ENCODE assay signal across 9 cellular contexts in genomic region chrX:8783100-8784098, GRCh38.
A peak's percentile ranks its signal among the peaks of the same experiment; 100 is the strongest.
DNase-seq lines count a peak whose midpoint lies in the region; ATAC-seq and TF ChIP-seq lines count a peak whose summit lies in the region.
"Had no signal": no experiment of that assay in that cellular context is flagged by ENCODE, and none has a peak within 500 bp of the region (broad histone marks: within the 10 kb centered on the region; RNA-seq: fewer than 3 reads in every experiment).

No MANE protein-coding gene starts in this region.

- H3K36me3 ChIP-seq in iPS DF 6.9 (ENCODE audit: control insufficient read depth, insufficient read depth, low read length): no peaks in the 10 kb centered on the region

- DNase-seq in LNCaP clone FGC (ENCODE audit: low read depth) (no peak), iPS DF 6.9 (ENCODE audit: low read depth, low spot score) (peak; percentile 33), hepatic stellate cell (ENCODE audit: low spot score) (no peak), GOT3 (lab: John Stamatoyannopoulos, UW) (no peak), DMS79 treated with DMSO at 0.1 percent for 48 hours (lab: John Stamatoyannopoulos, UW) (no peak)
- peak; percentile 68 for DNase-seq in activated effector memory CD4-positive, alpha-beta T cell treated with anti-CD3 and anti-CD28 coated beads, Interleukin-2, amount 50 U/mL, for 16 hours
- peak in 5 of 6 experiments; percentile 1 to 51 (median 7) for DNase-seq in stimulated activated naive CD4-positive, alpha-beta T cell (lab: John Stamatoyannopoulos, UW)

- H3K27ac ChIP-seq in iPS DF 6.9 (ENCODE audit: low read length): no peak overlapping the region
- H3K27ac ChIP-seq: SK-N-MC had no signal

- TF ChIP-seq CTCF in LNCaP clone FGC (IDR thresholded peaks at IDR 0.05; ENCODE audit: control insufficient read depth, extremely low read depth, insufficient read depth): peak; percentile 78

- H3K27me3 ChIP-seq in iPS DF 6.9 (ENCODE audit: control insufficient read depth, insufficient read depth, low read length): no peaks in the 10 kb centered on the region

- no CpG with 5 or more reads among the region's 51 CpGs for WGBS in iPS DF 6.9 (ENCODE audit: insufficient coverage, insufficient read length)

- H3K4me3 ChIP-seq in LNCaP clone FGC (ENCODE audit: low read depth, low read length) (no peak overlapping the region), iPS DF 6.9 (ENCODE audit: low read length) (no peak overlapping the region)
- H3K4me3 ChIP-seq: SK-N-MC had no signal

- H3K4me1 ChIP-seq in iPS DF 6.9 (ENCODE audit: control insufficient read depth, insufficient read depth, low read length): no peaks in the 10 kb centered on the region

- H3K9me3 ChIP-seq in iPS DF 6.9 (ENCODE audit: control insufficient read depth, insufficient read depth, low read length): no peaks in the 10 kb centered on the region

- ATAC-seq in GM18520 (IDR thresholded peaks at IDR 0.05; ENCODE audit: unreplicated experiment): peak; percentile 50

Comparison
In these comparisons a context has a peak if more than half of its experiments do, and no peak if none do; other contexts are left out.
1. DNase-seq: peak in activated effector memory CD4-positive, alpha-beta T cell treated with anti-CD3 and anti-CD28 coated beads, Interleukin-2, amount 50 U/mL, for 16 hours (single experiment), iPS DF 6.9 (single experiment) and stimulated activated naive CD4-positive, alpha-beta T cell (5 of 6); none in LNCaP clone FGC (single experiment), hepatic stellate cell (single experiment), GOT3 (single experiment) and DMS79 treated with DMSO at 0.1 percent for 48 hours (single experiment).